Comparison of ENCODE assay signal across 8 cellular contexts in the genomic region with DNA sequence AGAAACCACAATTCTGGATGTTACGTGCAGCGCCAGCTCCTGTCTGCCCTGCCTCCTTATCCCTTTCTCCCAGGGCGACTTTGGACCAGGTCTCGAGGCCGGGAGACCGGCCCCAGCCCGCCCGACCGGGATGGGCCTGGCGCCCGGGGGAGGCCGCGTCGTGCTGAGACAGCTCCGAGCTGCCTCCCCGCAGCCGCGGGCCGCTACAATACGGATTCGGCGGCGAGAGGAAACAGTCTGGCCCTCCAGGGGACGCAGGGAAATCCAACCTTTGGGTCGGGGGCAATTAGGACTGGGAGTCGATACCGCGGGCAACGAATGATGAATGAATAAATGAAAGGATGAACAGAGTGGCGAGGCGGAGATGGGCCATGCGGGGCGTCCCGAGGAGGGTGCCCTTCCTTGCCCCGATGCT. TPM values are rescaled to one million over a fixed set of nuclear protein-coding genes. Genes with fewer than 3 reads are reported as not detected.
A peak's percentile ranks its signal among the peaks of the same experiment; 100 is the strongest.
DNase-seq lines count a peak whose midpoint lies in the region; ATAC-seq and TF ChIP-seq lines count a peak whose summit lies in the region.

No MANE protein-coding gene starts in this region.

- CTCF ChIA-PET in Calu3 (lab: Charles Lee), result interaction anchor here (1.6 kb wide), 1 partner anchor 30 kb away, joined by 3 read pairs; no protein-coding TSS in a partner anchor
- CTCF ChIA-PET in WTC11 (lab: Charles Lee), result interaction anchor here (1.1 to 2.7 kb wide), 7 partner anchors 9 to 88 kb away, joined by 3 to 19 read pairs (median 6); no protein-coding TSS in a partner anchor

- H3K9me3 ChIP-seq in right cardiac atrium (ENCODE audit: control insufficient read depth, low read length), result no peaks in the 10 kb centered on the region

- H3K27ac ChIP-seq in right cardiac atrium (ENCODE audit: low read length) (no peak overlapping the region), rectal smooth muscle tissue (ENCODE audit: low read depth, low read length) (no peak overlapping the region)

- intact Hi-C loops in Calu3 (cut with micrococcal nuclease; ENCODE audit: unreplicated experiment), result no loop called here
- intact Hi-C loops in right cardiac atrium (cut with DNase I), result loop anchor here in 1 of 4 donors (5.0 kb wide), 1 partner anchor 75 kb away; the partner anchor contains the start of gene PARP6

- DNase-seq in Calu3, result no peak
- DNase-seq in WTC11 (ENCODE audit: low spot score), result peak; percentile 49
- no peak for DNase-seq in right cardiac atrium
- no peak for DNase-seq in ACHN
- no peak for DNase-seq in EL

- H3K4me3 Mint-ChIP-seq in Calu3 (ENCODE audit: low read depth, unreplicated experiment) (peak overlapping the region; percentile 66), WTC11 (peak overlapping the region; percentile 77)

- H3K4me1 ChIP-seq in right cardiac atrium (ENCODE audit: control insufficient read depth, insufficient read depth, low read length), result peaks cover 9% of the 10 kb centered on the region
- H3K4me1 ChIP-seq in rectal smooth muscle tissue (ENCODE audit: control insufficient read depth, insufficient read depth, low read length), result no peaks in the 10 kb centered on the region

- H3K27me3 ChIP-seq in right cardiac atrium (ENCODE audit: control insufficient read depth, insufficient read depth), result no peaks in the 10 kb centered on the region
- H3K27me3 ChIP-seq in rectal smooth muscle tissue (ENCODE audit: control insufficient read depth, insufficient read depth, low read length), result peaks cover 8% of the 10 kb centered on the region

- H3K36me3 ChIP-seq in rectal smooth muscle tissue (ENCODE audit: control insufficient read depth, insufficient read depth, low read length), result peaks cover 21% of the 10 kb centered on the region

- H3K27me3 Mint-ChIP-seq in Calu3 (ENCODE audit: unreplicated experiment), result no peaks in the 10 kb centered on the region
- peaks cover 31% of the 10 kb centered on the region for H3K27me3 Mint-ChIP-seq in WTC11 (ENCODE audit: low read depth)

- 8% methylated on average over 35 of the region's 35 CpGs for WGBS in right cardiac atrium

- in situ Hi-C loops in ACHN (cut with HindIII; ENCODE audit: low pct_ligation_motif_present, low pct_unique_long_range_greater_than_20kb, low sequenced_read_pairs), result no loop called here

- ATAC-seq in WTC11 (peak; percentile 12), right cardiac atrium (peak in 1 of 2 donors; percentile 5), GM18511 (IDR thresholded peaks at IDR 0.05; ENCODE audit: unreplicated experiment) (no peak), GM19035 (IDR thresholded peaks at IDR 0.05; ENCODE audit: unreplicated experiment) (no peak)

- H3K27ac Mint-ChIP-seq in Calu3 (ENCODE audit: unreplicated experiment), result peak overlapping the region; percentile 60
- H3K27ac Mint-ChIP-seq in WTC11, result no peak overlapping the region

- H3K9ac ChIP-seq in rectal smooth muscle tissue (ENCODE audit: low read length), result no peak overlapping the region

- TF ChIP-seq CTCF in Calu3 (IDR thresholded peaks at IDR 0.05; ENCODE audit: unreplicated experiment) (no peak), WTC11 (IDR thresholded peaks at IDR 0.05) (no peak)

- H3K9me3 Mint-ChIP-seq in Calu3 (ENCODE audit: low read depth, unreplicated experiment) (no peaks in the 10 kb centered on the region), WTC11 (no peaks in the 10 kb centered on the region)

- H3K4me3 ChIP-seq in right cardiac atrium (ENCODE audit: low read length), result peak overlapping the region; percentile 57
- H3K4me3 ChIP-seq in rectal smooth muscle tissue (ENCODE audit: low read length), result peak overlapping the region; percentile 50

- BruUV-seq in Calu3 (replicated peaks; lab: Mats Ljungman, UMichigan), result no TSS peak

- POLR2A ChIA-PET in WTC11 (lab: Charles Lee), result interaction anchor here (1.4 to 1.5 kb wide), 2 partner anchors 23 to 30 kb away, joined by 4 read pairs; no protein-coding TSS in a partner anchor

- peaks cover 25% of the 10 kb centered on the region for H3K4me1 Mint-ChIP-seq in Calu3 (ENCODE audit: low read depth, unreplicated experiment)
- H3K4me1 Mint-ChIP-seq in WTC11, result peaks cover 42% of the 10 kb centered on the region

- peaks cover 60% of the 10 kb centered on the region for H3K36me3 Mint-ChIP-seq in Calu3 (ENCODE audit: insufficient read depth, unreplicated experiment)
- H3K36me3 Mint-ChIP-seq in WTC11, result peaks cover 35% of the 10 kb centered on the region

TF ChIP-seq in WTC11, 78 proteins besides CTCF, POLR2A, EP300 and RAD21 (continues in another document):
- TF ChIP-seq ELF4 (CRISPR knock-in tag; IDR thresholded peaks at IDR 0.05; ENCODE audit: low read depth) (no peak), OVOL2 (CRISPR knock-in tag; IDR thresholded peaks at IDR 0.05; ENCODE audit: borderline replicate concordance) (no peak), ETV6 (CRISPR knock-in tag; IDR thresholded peaks at IDR 0.05) (no peak), SMAD3 (CRISPR knock-in tag; IDR thresholded peaks at IDR 0.05; ENCODE audit: borderline replicate concordance) (no peak), IRF2 (CRISPR knock-in tag; IDR thresholded peaks at IDR 0.05; ENCODE audit: borderline replicate concordance, low read depth) (no peak), CDX4 (CRISPR knock-in tag; IDR thresholded peaks at IDR 0.05; ENCODE audit: borderline replicate concordance) (no peak), ZMAT4 (CRISPR knock-in tag; IDR thresholded peaks at IDR 0.05) (no peak), MXD4 (CRISPR knock-in tag; IDR thresholded peaks at IDR 0.05; ENCODE audit: borderline replicate concordance) (no peak), PRRX2 (CRISPR knock-in tag; IDR thresholded peaks at IDR 0.05) (no peak), FOXK1 (CRISPR knock-in tag; IDR thresholded peaks at IDR 0.05) (no peak)
- TF ChIP-seq, protein P1, sequence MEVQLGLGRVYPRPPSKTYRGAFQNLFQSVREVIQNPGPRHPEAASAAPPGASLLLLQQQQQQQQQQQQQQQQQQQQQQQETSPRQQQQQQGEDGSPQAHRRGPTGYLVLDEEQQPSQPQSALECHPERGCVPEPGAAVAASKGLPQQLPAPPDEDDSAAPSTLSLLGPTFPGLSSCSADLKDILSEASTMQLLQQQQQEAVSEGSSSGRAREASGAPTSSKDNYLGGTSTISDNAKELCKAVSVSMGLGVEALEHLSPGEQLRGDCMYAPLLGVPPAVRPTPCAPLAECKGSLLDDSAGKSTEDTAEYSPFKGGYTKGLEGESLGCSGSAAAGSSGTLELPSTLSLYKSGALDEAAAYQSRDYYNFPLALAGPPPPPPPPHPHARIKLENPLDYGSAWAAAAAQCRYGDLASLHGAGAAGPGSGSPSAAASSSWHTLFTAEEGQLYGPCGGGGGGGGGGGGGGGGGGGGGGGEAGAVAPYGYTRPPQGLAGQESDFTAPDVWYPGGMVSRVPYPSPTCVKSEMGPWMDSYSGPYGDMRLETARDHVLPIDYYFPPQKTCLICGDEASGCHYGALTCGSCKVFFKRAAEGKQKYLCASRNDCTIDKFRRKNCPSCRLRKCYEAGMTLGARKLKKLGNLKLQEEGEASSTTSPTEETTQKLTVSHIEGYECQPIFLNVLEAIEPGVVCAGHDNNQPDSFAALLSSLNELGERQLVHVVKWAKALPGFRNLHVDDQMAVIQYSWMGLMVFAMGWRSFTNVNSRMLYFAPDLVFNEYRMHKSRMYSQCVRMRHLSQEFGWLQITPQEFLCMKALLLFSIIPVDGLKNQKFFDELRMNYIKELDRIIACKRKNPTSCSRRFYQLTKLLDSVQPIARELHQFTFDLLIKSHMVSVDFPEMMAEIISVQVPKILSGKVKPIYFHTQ (CRISPR knock-in tag; IDR thresholded peaks at IDR 0.05), result no peak
- TF ChIP-seq, protein P2, sequence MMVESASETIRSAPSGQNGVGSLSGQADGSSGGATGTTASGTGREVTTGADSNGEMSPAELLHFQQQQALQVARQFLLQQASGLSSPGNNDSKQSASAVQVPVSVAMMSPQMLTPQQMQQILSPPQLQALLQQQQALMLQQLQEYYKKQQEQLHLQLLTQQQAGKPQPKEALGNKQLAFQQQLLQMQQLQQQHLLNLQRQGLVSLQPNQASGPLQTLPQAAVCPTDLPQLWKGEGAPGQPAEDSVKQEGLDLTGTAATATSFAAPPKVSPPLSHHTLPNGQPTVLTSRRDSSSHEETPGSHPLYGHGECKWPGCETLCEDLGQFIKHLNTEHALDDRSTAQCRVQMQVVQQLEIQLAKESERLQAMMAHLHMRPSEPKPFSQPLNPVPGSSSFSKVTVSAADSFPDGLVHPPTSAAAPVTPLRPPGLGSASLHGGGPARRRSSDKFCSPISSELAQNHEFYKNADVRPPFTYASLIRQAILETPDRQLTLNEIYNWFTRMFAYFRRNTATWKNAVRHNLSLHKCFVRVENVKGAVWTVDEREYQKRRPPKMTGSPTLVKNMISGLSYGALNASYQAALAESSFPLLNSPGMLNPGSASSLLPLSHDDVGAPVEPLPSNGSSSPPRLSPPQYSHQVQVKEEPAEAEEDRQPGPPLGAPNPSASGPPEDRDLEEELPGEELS (CRISPR knock-in tag; IDR thresholded peaks at IDR 0.05), result 0 out of 2 replicates have a peak, but pooled peaks have one; percentile 35

RNA-seq across cellular contexts. Expression of gene GRAMD2A, which starts 0.5 kb away (rescaled TPM):
- total RNA-seq in Calu3 (2022), result 0.95 and 2.2 TPM in 2 replicates
- 1.8 to 2.6 TPM (median 1.9 TPM) in 3 replicates for total RNA-seq in WTC11 (2021)
- total RNA-seq in right cardiac atrium, result under 1 TPM in 3 of 4 donors, not detected in 1; 0.40 to 0.71 (median 0.48) TPM
- 0.14 TPM for polyA plus RNA-seq in right cardiac atrium

RNA-seq across cellular contexts. Expression of gene PKM, which starts 33.9 kb away (rescaled TPM):
- 1,874 and 1,922 TPM in 2 replicates for total RNA-seq in Calu3 (2022)
- total RNA-seq in WTC11 (2021), result 858 to 1,399 TPM (median 1,351 TPM) in 3 replicates
- 1,000 to 10,000 TPM in 2 of 4 donors, 100 to 1,000 TPM in 2; 822 to 1,102 (median 1,021) TPM for total RNA-seq in right cardiac atrium
- 840 TPM for polyA plus RNA-seq in right cardiac atrium
